ENCODE assay signal across 8 cellular contexts in genomic region chr10:110867011-110867806, GRCh38. TPM values are rescaled to one million over a fixed set of nuclear protein-coding genes. Genes with fewer than 3 reads are reported as not detected.
A peak's percentile ranks its signal among the peaks of the same experiment; 100 is the strongest.
DNase-seq lines count a peak whose midpoint lies in the region; ATAC-seq and TF ChIP-seq lines count a peak whose summit lies in the region.
"Not testable (repeated sequence)": the region's sequence is repeated elsewhere in the genome, so short reads cannot be mapped to it uniquely, and the experiment has no call there.

No MANE protein-coding gene starts in this region.

- 79% methylated on average over 8 of the region's 8 CpGs for WGBS in esophagus, 2 donors
- 78 to 80% methylated on average over 8 of the region's 8 CpGs for WGBS in aorta, 2 donors

- H3K27ac Mint-ChIP-seq in activated CD8-positive, alpha-beta T cell treated with anti-CD3 and anti-CD28 coated beads, Interleukin-2, amount 10 ng/mL, durations not matched to agents 7 days and 5 days, result peak overlapping the region; percentile 96
- H3K27ac Mint-ChIP-seq in neural crest cell (ENCODE audit: unreplicated experiment), result not testable (repeated sequence)

- ATAC-seq in GM18517 (IDR thresholded peaks at IDR 0.05; ENCODE audit: unreplicated experiment) (peak; percentile 36), GM21529 (IDR thresholded peaks at IDR 0.05; ENCODE audit: unreplicated experiment) (peak; percentile 32), HG03108 (IDR thresholded peaks at IDR 0.05; ENCODE audit: unreplicated experiment) (peak; percentile 32)
- not testable (repeated sequence) for ATAC-seq in activated CD8-positive, alpha-beta T cell treated with anti-CD3 and anti-CD28 coated beads, Interleukin-2, amount 10 ng/mL, durations not matched to agents 7 days and 5 days; aorta (ENCODE audit: low FRiP score)

- peak; percentile 86 for DNase-seq in NOMO-1 treated with DMSO at 0.1 percent for 48 hours (lab: John Stamatoyannopoulos, UW; ENCODE audit: unreplicated experiment)
- DNase-seq in activated CD8-positive, alpha-beta T cell treated with anti-CD3 and anti-CD28 coated beads, Interleukin-2, amount 10 ng/mL, durations not matched to agents 7 days and 5 days, result peak; percentile 21
- not testable (repeated sequence) for DNase-seq in neural crest cell (ENCODE audit: low read depth, low spot score); aorta

- H3K9me3 ChIP-seq in esophagus (ENCODE audit: control insufficient read depth in 2 of 2, insufficient read depth in 1 of 2, low read depth in 1 of 2, low read length in 1 of 2); aorta (ENCODE audit: control insufficient read depth, low read length): not testable (repeated sequence)

- H3K36me3 ChIP-seq in esophagus (ENCODE audit: control insufficient read depth in 2 of 2, insufficient read depth in 2 of 2, low read length in 1 of 2); aorta (ENCODE audit: control insufficient read depth in 1 of 2, insufficient read depth in 2 of 2, low read length in 1 of 2): not testable (repeated sequence)

- H3K4me3 Mint-ChIP-seq in activated CD8-positive, alpha-beta T cell treated with anti-CD3 and anti-CD28 coated beads, Interleukin-2, amount 10 ng/mL, durations not matched to agents 7 days and 5 days, result not testable (repeated sequence)
- H3K4me3 Mint-ChIP-seq in neural crest cell, result peak overlapping the region; percentile 3

- not testable (repeated sequence) for TF ChIP-seq CTCF in neural crest cell (conservative IDR thresholded peaks at IDR 0.05)

- H3K27me3 ChIP-seq in esophagus (ENCODE audit: control insufficient read depth in 1 of 2, insufficient read depth in 2 of 2, low read length in 2 of 2); aorta (ENCODE audit: control insufficient read depth in 1 of 2, insufficient read depth in 2 of 2, low read length in 1 of 2): not testable (repeated sequence)

- not testable (repeated sequence) for H3K4me1 ChIP-seq in esophagus (ENCODE audit: control insufficient read depth in 2 of 2, insufficient read depth in 2 of 2, low read length in 1 of 2)
- H3K4me1 ChIP-seq in aorta (ENCODE audit: control insufficient read depth in 1 of 2, insufficient read depth in 2 of 2, low read length in 2 of 2), result peaks cover 4 to 14% of the 10 kb centered on the region in 2 donors

- intact Hi-C loops in aorta (cut with DNase I), result loop anchor here in 1 of 2 donors (5.0 kb wide), 1 partner anchor 35 kb away; no protein-coding TSS in a partner anchor

- peak overlapping the region; percentile 26 to 44 for H3K27ac ChIP-seq in esophagus (ENCODE audit: low read depth in 2 of 2, low read length in 1 of 2)
- peak overlapping the region; percentile 19 to 31 for H3K27ac ChIP-seq in aorta (ENCODE audit: low read depth in 1 of 2, low read length in 2 of 2)

- peaks cover 95% of the 10 kb centered on the region for H3K4me1 Mint-ChIP-seq in activated CD8-positive, alpha-beta T cell treated with anti-CD3 and anti-CD28 coated beads, Interleukin-2, amount 10 ng/mL, durations not matched to agents 7 days and 5 days (ENCODE audit: low read depth)
- H3K4me1 Mint-ChIP-seq in neural crest cell, result peaks cover 44% of the 10 kb centered on the region

- not testable (repeated sequence) for H3K9me3 Mint-ChIP-seq in activated CD8-positive, alpha-beta T cell treated with anti-CD3 and anti-CD28 coated beads, Interleukin-2, amount 10 ng/mL, durations not matched to agents 7 days and 5 days (ENCODE audit: insufficient read depth); neural crest cell

- CTCF ChIA-PET in activated CD8-positive, alpha-beta T cell treated with anti-CD3 and anti-CD28 coated beads, Interleukin-2, amount 10 ng/mL, durations not matched to agents 7 days and 5 days (lab: Charles Lee), result interaction anchor here (0.6 to 2.9 kb wide), 14 partner anchors 8 to 121 kb away, joined by 3 to 16 read pairs (median 4); no protein-coding TSS in a partner anchor

- POLR2A ChIA-PET in activated CD8-positive, alpha-beta T cell treated with anti-CD3 and anti-CD28 coated beads, Interleukin-2, amount 10 ng/mL, durations not matched to agents 7 days and 5 days (lab: Charles Lee), result interaction anchor here (1.1 to 3.9 kb wide), 4 partner anchors 15 to 93 kb away, joined by 3 to 13 read pairs (median 4); no protein-coding TSS in a partner anchor

- not testable (repeated sequence) for H3K4me3 ChIP-seq in esophagus (ENCODE audit: low read depth in 1 of 2, low read length in 2 of 2); aorta (ENCODE audit: low read length in 2 of 2)

- not testable (repeated sequence) for H3K27me3 Mint-ChIP-seq in activated CD8-positive, alpha-beta T cell treated with anti-CD3 and anti-CD28 coated beads, Interleukin-2, amount 10 ng/mL, durations not matched to agents 7 days and 5 days (ENCODE audit: low read depth); neural crest cell (ENCODE audit: low read depth)

- H3K36me3 Mint-ChIP-seq in activated CD8-positive, alpha-beta T cell treated with anti-CD3 and anti-CD28 coated beads, Interleukin-2, amount 10 ng/mL, durations not matched to agents 7 days and 5 days (ENCODE audit: low read depth); neural crest cell (ENCODE audit: low read depth): not testable (repeated sequence)

RNA-seq across cellular contexts. Expression of gene PDCD4, which starts 4.5 kb away (rescaled TPM):
- total RNA-seq in activated CD8-positive, alpha-beta T cell treated with anti-CD3 and anti-CD28 coated beads, Interleukin-2, amount 10 ng/mL, durations not matched to agents 7 days and 5 days, result 10 to 100 TPM; 97.1 to 98.4 TPM
- 100 to 1,000 TPM; 116 to 203 TPM for polyA plus RNA-seq in esophagus
- 37.8 and 41.9 TPM in 2 replicates for total RNA-seq in neural crest cell
- total RNA-seq in aorta, result 100 to 1,000 TPM in 1 of 2 donors, 10 to 100 TPM in 1; 67.5 to 124 TPM
- 10 to 100 TPM; 46.6 to 89.7 TPM for polyA plus RNA-seq in aorta

RNA-seq across cellular contexts. Expression of gene BBIP1, which starts 51.8 kb away (rescaled TPM):
- total RNA-seq in activated CD8-positive, alpha-beta T cell treated with anti-CD3 and anti-CD28 coated beads, Interleukin-2, amount 10 ng/mL, durations not matched to agents 7 days and 5 days, result 10 to 100 TPM; 20.7 to 21.1 TPM
- polyA plus RNA-seq in esophagus, result 10 to 100 TPM; 10.9 to 14.7 TPM
- 33.6 and 37.8 TPM in 2 replicates for total RNA-seq in neural crest cell
- total RNA-seq in aorta, result 10 to 100 TPM; 35.3 to 36.2 TPM
- 10 to 100 TPM; 30.4 to 38.6 TPM for polyA plus RNA-seq in aorta

RNA-seq across cellular contexts. Expression of gene SHOC2, which starts 52.2 kb away (rescaled TPM):
- total RNA-seq in activated CD8-positive, alpha-beta T cell treated with anti-CD3 and anti-CD28 coated beads, Interleukin-2, amount 10 ng/mL, durations not matched to agents 7 days and 5 days, result 10 to 100 TPM; 40.0 to 43.2 TPM
- polyA plus RNA-seq in esophagus, result 10 to 100 TPM; 15.3 to 16.6 TPM
- total RNA-seq in neural crest cell, result 30.1 and 34.9 TPM in 2 replicates
- total RNA-seq in aorta, result 10 to 100 TPM; 62.5 to 68.4 TPM
- polyA plus RNA-seq in aorta, result 10 to 100 TPM; 17.6 to 33.1 TPM
